Comparison of ENCODE assay signal across 8 cellular contexts in the genomic region with DNA sequence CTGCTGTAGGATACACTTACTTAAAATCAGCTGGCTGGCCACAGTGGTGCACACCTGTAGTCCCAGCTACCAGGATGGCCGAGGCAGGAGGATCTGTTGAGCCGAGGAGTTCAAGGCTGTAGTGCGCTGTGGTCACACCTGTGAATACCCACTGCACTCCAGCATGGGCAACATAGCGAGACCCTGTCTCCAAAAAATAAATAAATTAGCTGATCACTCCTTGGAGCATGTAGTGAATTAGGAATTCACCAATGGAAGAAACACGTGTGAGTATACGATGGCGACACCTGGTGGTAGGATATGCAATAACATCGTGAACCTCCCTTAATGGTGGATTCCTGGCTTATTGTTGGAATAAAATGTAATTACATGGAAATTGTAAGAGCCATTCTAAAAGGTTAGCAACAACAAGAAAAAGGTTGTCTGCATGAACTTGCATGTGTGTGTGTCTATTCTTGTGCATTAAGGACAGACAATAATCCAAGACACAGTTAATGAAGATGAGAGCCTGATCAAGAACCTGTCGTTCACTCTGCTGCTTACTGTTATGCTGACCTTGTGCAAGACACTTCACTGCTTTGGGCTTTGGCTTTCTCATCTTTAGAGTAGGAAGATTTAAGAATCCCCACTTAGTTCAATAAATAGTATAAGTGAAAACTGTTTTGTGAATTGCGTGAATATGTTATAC. TPM values are rescaled to one million over a fixed set of nuclear protein-coding genes. Genes with fewer than 3 reads are reported as not detected.
DNase-seq lines count a peak whose midpoint lies in the region; ATAC-seq, FAIRE-seq and TF ChIP-seq lines count a peak whose summit lies in the region.

No MANE protein-coding gene starts in this region.

- peak; percentile 68 to 73 for DNase-seq in NCI-H2081 (lab: John Stamatoyannopoulos, UW)
- no peak for DNase-seq in NCI-H2081 treated with DMSO at 0.1 percent for 48 hours (lab: John Stamatoyannopoulos, UW)
- peak; percentile 11 for DNase-seq in NCI-H1436 treated with DMSO at 0.1 percent for 48 hours (lab: John Stamatoyannopoulos, UW)
- peak; percentile 22 for DNase-seq in UCSD-AML1 (lab: John Stamatoyannopoulos, UW; ENCODE audit: unreplicated experiment)
- peak; percentile 41 to 64 for DNase-seq in breast epithelium (ENCODE audit: low spot score in 2 of 2)
- DNase-seq in kidney: no peak
- DNase-seq in stimulated activated CD4-positive, alpha-beta T cell treated with anti-CD3 and anti-CD28 coated beads, Interleukin-2, amount 100 ng/mL, for 4 hours (ENCODE audit: low read depth): peak; percentile 15

- H3K36me3 ChIP-seq in breast epithelium (no peaks in the 10 kb centered on the region), kidney (ENCODE audit: control insufficient read depth in 1 of 2, insufficient read depth in 2 of 2, low read length in 2 of 2) (no peaks in the 10 kb centered on the region)

- no peaks in the 10 kb centered on the region for H3K27me3 ChIP-seq in breast epithelium

- peak; percentile 64 for FAIRE-seq in kidney (lab: Jason Lieb, UNC)

- H3K4me3 ChIP-seq in breast epithelium (no peak overlapping the region), kidney (ENCODE audit: low read length in 2 of 2) (no peak overlapping the region)

- intact Hi-C loops in breast epithelium (cut with DNase I; ENCODE audit: low total_unique reads) (no loop called here), kidney (cut with DNase I) (loop anchor here (5.0 kb wide), 1 partner anchor 190 kb away; no protein-coding TSS in a partner anchor)

- TF ChIP-seq CTCF in breast epithelium (IDR thresholded peaks at IDR 0.05) (peak; percentile 76 to 87 (median 85)), kidney (IDR thresholded peaks at IDR 0.05; ENCODE audit: borderline replicate concordance, extremely low read depth, insufficient read depth) (peak; percentile 92)

- H3K27ac ChIP-seq in breast epithelium (no peak overlapping the region), kidney (ENCODE audit: low read depth in 2 of 2, low read length in 2 of 2) (no peak overlapping the region)

- no peaks in the 10 kb centered on the region for H3K4me1 ChIP-seq in breast epithelium
- H3K4me1 ChIP-seq in kidney (ENCODE audit: control insufficient read depth in 1 of 2, insufficient read depth in 1 of 2, low read depth in 1 of 2, low read length in 2 of 2): peaks cover 0 to 2% of the 10 kb centered on the region in 2 donors

- ATAC-seq in GM18873 (IDR thresholded peaks at IDR 0.05; ENCODE audit: low FRiP score, unreplicated experiment): no peak

- H3K9me3 ChIP-seq in breast epithelium (no peaks in the 10 kb centered on the region), kidney (ENCODE audit: control insufficient read depth in 1 of 2, low read length in 2 of 2) (no peaks in the 10 kb centered on the region)

- no peak overlapping the region for H3K9ac ChIP-seq in kidney (ENCODE audit: low read length in 2 of 2)

- TF ChIP-seq POLR2A in breast epithelium (IDR thresholded peaks at IDR 0.05): no peak

RNA-seq across cellular contexts. Expression of a gene that starts 38.6 kb away (rescaled TPM):
- total RNA-seq in breast epithelium: 10 to 100 TPM; 31.4 to 42.6 (median 35.7) TPM
- total RNA-seq in kidney: 45.4 TPM
- 171 TPM for polyA plus RNA-seq in kidney (ENCODE audit: insufficient read depth, low read depth, low replicate concordance)

Comparison
In these comparisons a context has a peak if more than half of its experiments do, and no peak if none do; other contexts are left out.
1. DNase-seq: peak in NCI-H2081 (2 of 2), NCI-H1436 treated with DMSO at 0.1 percent for 48 hours (single experiment), UCSD-AML1 (single experiment), breast epithelium (2 of 2) and stimulated activated CD4-positive, alpha-beta T cell treated with anti-CD3 and anti-CD28 coated beads, Interleukin-2, amount 100 ng/mL, for 4 hours (single experiment); none in NCI-H2081 treated with DMSO at 0.1 percent for 48 hours (single experiment) and kidney (single experiment).